In genomic region chr19:51136333-51136732, GRCh38 we compare ENCODE assay signal across 27 cellular contexts. TPM values are rescaled to one million over a fixed set of nuclear protein-coding genes. Genes with fewer than 3 reads are reported as not detected.
DNase-seq lines count a peak whose midpoint lies in the region; ATAC-seq and TF ChIP-seq lines count a peak whose summit lies in the region.
"Had no signal": no experiment of that assay in that cellular context is flagged by ENCODE, and none has a peak within 500 bp of the region (broad histone marks: within the 10 kb centered on the region; RNA-seq: fewer than 3 reads in every experiment).

No MANE protein-coding gene starts in this region.

- no peak overlapping the region for H4K5ac ChIP-seq in mesendoderm (ENCODE audit: low read length)

- no peak overlapping the region for H3K4me2 ChIP-seq in mesendoderm (ENCODE audit: low read length)
- H3K4me2 ChIP-seq: GM23338 had no signal

- H3K4me3 Mint-ChIP-seq in activated CD8-positive, alpha-beta memory T cell treated with anti-CD3 and anti-CD28 coated beads, Interleukin-2, amount 10 ng/mL, durations not matched to agents 7 days and 5 days: no peak overlapping the region
- H3K4me3 Mint-ChIP-seq in activated naive CD8-positive, alpha-beta T cell treated with anti-CD3 and anti-CD28 coated beads, Interleukin-2, amount 50 U/mL, for 24 hours: no peak overlapping the region
- H3K4me3 Mint-ChIP-seq: activated CD4-positive, alpha-beta T cell treated with anti-CD3 and anti-CD28 coated beads, Interleukin-2, amount 10 ng/mL, durations not matched to agents 7 days and 5 days; GM23338; HFFc6 had no signal

- no peak overlapping the region for H2BK120ac ChIP-seq in mesendoderm (ENCODE audit: low read depth, low read length)

- H3K4me1 ChIP-seq in right lobe of liver (no peaks in the 10 kb centered on the region), skeletal muscle tissue (ENCODE audit: control insufficient read depth in 3 of 3, insufficient read depth in 3 of 3, low read length in 3 of 3) (peaks cover 3 to 9% (median 3%) of the 10 kb centered on the region in 3 donors), mesendoderm (ENCODE audit: control insufficient read depth, low read depth, low read length) (no peaks in the 10 kb centered on the region)
- H3K4me1 ChIP-seq: thyroid gland had no signal

- H3K36me3 ChIP-seq in right lobe of liver: no peaks in the 10 kb centered on the region
- H3K36me3 ChIP-seq in skeletal muscle tissue (ENCODE audit: control insufficient read depth in 3 of 3, insufficient read depth in 3 of 3, low read length in 3 of 3): no peaks in the 10 kb centered on the region
- H3K36me3 ChIP-seq in mesendoderm (ENCODE audit: control insufficient read depth, insufficient read depth, low read length): no peaks in the 10 kb centered on the region
- H3K36me3 ChIP-seq: thyroid gland had no signal

- H4K8ac ChIP-seq in mesendoderm (ENCODE audit: low read depth, low read length): no peak overlapping the region

- TF ChIP-seq CTCF in right lobe of liver (IDR thresholded peaks at IDR 0.05): no peak

- peaks cover 2% of the 10 kb centered on the region for H3K9me3 Mint-ChIP-seq in activated CD8-positive, alpha-beta memory T cell treated with anti-CD3 and anti-CD28 coated beads, Interleukin-2, amount 10 ng/mL, durations not matched to agents 7 days and 5 days (ENCODE audit: low read depth)
- H3K9me3 Mint-ChIP-seq in activated naive CD8-positive, alpha-beta T cell treated with anti-CD3 and anti-CD28 coated beads, Interleukin-2, amount 50 U/mL, for 24 hours: peaks cover 12% of the 10 kb centered on the region
- H3K9me3 Mint-ChIP-seq: GM23338 had no signal

- WGBS in right lobe of liver (ENCODE audit: insufficient coverage, low coverage, low lambda C conversion rate, missing lambda C conversion rate): 31% methylated on average over 4 of the region's 6 CpGs
- WGBS in mesendoderm (ENCODE audit: extremely low coverage, insufficient coverage, low lambda C conversion rate): no CpG with 5 or more reads among the region's 6 CpGs

- no peaks in the 10 kb centered on the region for H3K9me3 ChIP-seq in right lobe of liver
- peaks cover 0 to 2% (median 0%) of the 10 kb centered on the region in 3 donors for H3K9me3 ChIP-seq in skeletal muscle tissue (ENCODE audit: control insufficient read depth in 3 of 3, low read length in 3 of 3)
- H3K9me3 ChIP-seq: thyroid gland had no signal

- TF ChIP-seq POLR2A in right lobe of liver (IDR thresholded peaks at IDR 0.05): no peak

- no peaks in the 10 kb centered on the region for H3K79me2 ChIP-seq in mesendoderm (ENCODE audit: control insufficient read depth, insufficient read depth, low read length)

- H3K9ac ChIP-seq in skeletal muscle tissue (ENCODE audit: low read depth in 1 of 3, low read length in 3 of 3) (no peak overlapping the region), mesendoderm (ENCODE audit: low read length) (no peak overlapping the region)

- H3K27me3 ChIP-seq in right lobe of liver (no peaks in the 10 kb centered on the region), skeletal muscle tissue (ENCODE audit: control insufficient read depth in 3 of 3, insufficient read depth in 3 of 3, low read length in 3 of 3) (peaks cover 0 to 18% (median 9%) of the 10 kb centered on the region in 3 donors), mesendoderm (ENCODE audit: insufficient read depth, low read length, poor library complexity) (no peaks in the 10 kb centered on the region)

- CTCF ChIA-PET in activated CD8-positive, alpha-beta memory T cell treated with anti-CD3 and anti-CD28 coated beads, Interleukin-2, amount 10 ng/mL, durations not matched to agents 7 days and 5 days (lab: Charles Lee): interaction anchor here (4.9 kb wide), 1 partner anchor 22 kb away, joined by 22 read pairs; no protein-coding TSS in a partner anchor

- no peak overlapping the region for H3K4me3 ChIP-seq in right lobe of liver
- no peak overlapping the region for H3K4me3 ChIP-seq in skeletal muscle tissue (ENCODE audit: low read length in 3 of 3)
- no peak overlapping the region for H3K4me3 ChIP-seq in mesendoderm (ENCODE audit: low read length)
- H3K4me3 ChIP-seq: GM23338, thyroid gland had no signal

- no peak overlapping the region for H3K4ac ChIP-seq in mesendoderm (ENCODE audit: low read depth, low read length)

- H2BK5ac ChIP-seq in mesendoderm (ENCODE audit: low read length): no peak overlapping the region

- peaks cover 61% of the 10 kb centered on the region for H3K27me3 Mint-ChIP-seq in activated CD8-positive, alpha-beta memory T cell treated with anti-CD3 and anti-CD28 coated beads, Interleukin-2, amount 10 ng/mL, durations not matched to agents 7 days and 5 days
- H3K27me3 Mint-ChIP-seq in activated naive CD8-positive, alpha-beta T cell treated with anti-CD3 and anti-CD28 coated beads, Interleukin-2, amount 50 U/mL, for 24 hours: no peaks in the 10 kb centered on the region

- no peak overlapping the region for H3K23ac ChIP-seq in mesendoderm (ENCODE audit: low read length)

- no peak for ATAC-seq in activated CD8-positive, alpha-beta memory T cell treated with anti-CD3 and anti-CD28 coated beads, Interleukin-2, amount 10 ng/mL, durations not matched to agents 7 days and 5 days
- no peak for ATAC-seq in activated naive CD8-positive, alpha-beta T cell treated with anti-CD3 and anti-CD28 coated beads, Interleukin-2, amount 50 U/mL, for 24 hours
- ATAC-seq in right lobe of liver (no peak), GM18867 (IDR thresholded peaks at IDR 0.05; ENCODE audit: unreplicated experiment) (no peak)
- ATAC-seq: GM23338, PC-3 had no signal

- H3K4me1 Mint-ChIP-seq in activated CD8-positive, alpha-beta memory T cell treated with anti-CD3 and anti-CD28 coated beads, Interleukin-2, amount 10 ng/mL, durations not matched to agents 7 days and 5 days: peaks cover 14% of the 10 kb centered on the region
- H3K4me1 Mint-ChIP-seq in activated naive CD8-positive, alpha-beta T cell treated with anti-CD3 and anti-CD28 coated beads, Interleukin-2, amount 50 U/mL, for 24 hours: peaks cover 49% of the 10 kb centered on the region

- H2BK15ac ChIP-seq in mesendoderm (replicated peaks; ENCODE audit: low read depth): no peak overlapping the region

- intact Hi-C loops in right lobe of liver (cut with DNase I): no loop called here

- H3K79me1 ChIP-seq in mesendoderm (ENCODE audit: low read length): no peaks in the 10 kb centered on the region

- H3K27ac ChIP-seq in right lobe of liver: peak overlapping the region in 2 of 3 donors; percentile 43 to 54
- peak overlapping the region; percentile 64 for H3K27ac ChIP-seq in skeletal muscle tissue (ENCODE audit: low read depth, low read length)
- H3K27ac ChIP-seq in mesendoderm (ENCODE audit: low read depth, low read length): no peak overlapping the region
- H3K27ac ChIP-seq: epithelial cell of prostate, thyroid gland, VCaP had no signal

- DNase-seq in activated CD8-positive, alpha-beta memory T cell treated with anti-CD3 and anti-CD28 coated beads, Interleukin-2, amount 50 U/mL, for 48 hours: peak; percentile 18
- DNase-seq in activated CD8-positive, alpha-beta memory T cell treated with anti-CD3 and anti-CD28 coated beads, Interleukin-2, amount 10 ng/mL, durations not matched to agents 7 days and 5 days: no peak
- DNase-seq in activated naive CD8-positive, alpha-beta T cell treated with anti-CD3 and anti-CD28 coated beads, Interleukin-2, amount 50 U/mL, for 24 hours: no peak
- peak in 1 of 3 donors; percentile 41 for DNase-seq in right lobe of liver
- DNase-seq in T1000 (lab: John Stamatoyannopoulos, UW): no peak
- no peak for DNase-seq in mesendoderm
- DNase-seq: activated CD4-positive, alpha-beta T cell treated with anti-CD3 and anti-CD28 coated beads, Interleukin-2, amount 10 ng/mL, durations not matched to agents 7 days and 5 days; cerebellar nuclear complex; DMS153; glutamatergic neuron; HFFc6; islet precursor cell; NCI-H1048; NCI-H1694; PC-3; SHP77; stimulated activated naive CD8-positive, alpha-beta T cell treated with anti-CD3 and anti-CD28 coated beads, Interleukin-15, Interleukin-2, amounts not matched to agents 100 U/mL and 50 U/mL, for 24 hours; thyroid gland had no signal

- H3K36me3 Mint-ChIP-seq in activated CD8-positive, alpha-beta memory T cell treated with anti-CD3 and anti-CD28 coated beads, Interleukin-2, amount 10 ng/mL, durations not matched to agents 7 days and 5 days: peaks cover 1% of the 10 kb centered on the region
- H3K36me3 Mint-ChIP-seq in activated naive CD8-positive, alpha-beta T cell treated with anti-CD3 and anti-CD28 coated beads, Interleukin-2, amount 50 U/mL, for 24 hours (ENCODE audit: low read depth): no peaks in the 10 kb centered on the region

- no peak overlapping the region for H2AK5ac ChIP-seq in mesendoderm (ENCODE audit: low read length)

- H3K27ac Mint-ChIP-seq in activated CD8-positive, alpha-beta memory T cell treated with anti-CD3 and anti-CD28 coated beads, Interleukin-2, amount 10 ng/mL, durations not matched to agents 7 days and 5 days: no peak overlapping the region
- H3K27ac Mint-ChIP-seq in activated naive CD8-positive, alpha-beta T cell treated with anti-CD3 and anti-CD28 coated beads, Interleukin-2, amount 50 U/mL, for 24 hours: peak overlapping the region; percentile 85
- H3K27ac Mint-ChIP-seq: activated CD4-positive, alpha-beta T cell treated with anti-CD3 and anti-CD28 coated beads, Interleukin-2, amount 10 ng/mL, durations not matched to agents 7 days and 5 days; HFFc6; progenitor cell of endocrine pancreas had no signal

- no peak overlapping the region for H3K56ac ChIP-seq in mesendoderm (ENCODE audit: low read length)

- H3K18ac ChIP-seq in mesendoderm (ENCODE audit: low read length): no peak overlapping the region

RNA-seq across cellular contexts. Expression of gene SIGLEC7, which starts 5.8 kb away (rescaled TPM):
- not detected for total RNA-seq in activated CD8-positive, alpha-beta memory T cell treated with anti-CD3 and anti-CD28 coated beads, Interleukin-2, amount 10 ng/mL, durations not matched to agents 7 days and 5 days
- total RNA-seq in right lobe of liver (1 to 10 TPM; 2.4 to 7.3 (median 3.9) TPM), skeletal muscle tissue (0.52 TPM)
- polyA plus RNA-seq in mesendoderm (2013, experiment 1 of 2): not detected
- polyA plus RNA-seq in mesendoderm (2013, experiment 2 of 2): not detected
- total RNA-seq: activated CD4-positive, alpha-beta T cell treated with anti-CD3 and anti-CD28 coated beads, Interleukin-2, amount 10 ng/mL, durations not matched to agents 7 days and 5 days; GM23338; HFFc6; LHCN-M2; lower leg skin; NCI-H460; PC-3; progenitor cell of endocrine pancreas had no signal
- polyA plus RNA-seq: GM23338 had no signal

RNA-seq across cellular contexts. Expression of gene SIGLEC9, which starts 11.6 kb away (rescaled TPM):
- under 1 TPM in 1 of 2 experiments, not detected in 1; 0.26 TPM for total RNA-seq in activated CD8-positive, alpha-beta memory T cell treated with anti-CD3 and anti-CD28 coated beads, Interleukin-2, amount 10 ng/mL, durations not matched to agents 7 days and 5 days
- 1 to 10 TPM; 3.8 to 7.9 (median 4.1) TPM for total RNA-seq in right lobe of liver
- under 0.01 TPM for total RNA-seq in skeletal muscle tissue
- polyA plus RNA-seq in mesendoderm (2013, experiment 1 of 2): not detected
- polyA plus RNA-seq in mesendoderm (2013, experiment 2 of 2): not detected
- total RNA-seq: GM23338, HFFc6, LHCN-M2, NCI-H460, PC-3, progenitor cell of endocrine pancreas had no signal
- polyA plus RNA-seq: GM23338 had no signal

RNA-seq across cellular contexts. Expression of gene CTU1, which starts 28.1 kb away (rescaled TPM):
- total RNA-seq in activated CD8-positive, alpha-beta memory T cell treated with anti-CD3 and anti-CD28 coated beads, Interleukin-2, amount 10 ng/mL, durations not matched to agents 7 days and 5 days: 10 to 100 TPM in 1 of 2 experiments, 1 to 10 TPM in 1; 9.5 to 10.9 TPM
- total RNA-seq in right lobe of liver (1 to 10 TPM; 3.3 to 6.4 (median 3.9) TPM), skeletal muscle tissue (4.2 TPM)
- 3.1 TPM for polyA plus RNA-seq in mesendoderm (2013, experiment 1 of 2)
- polyA plus RNA-seq in mesendoderm (2013, experiment 2 of 2): 3.3 TPM

RNA-seq across cellular contexts. Expression of gene KLK14, which starts 53.6 kb away (rescaled TPM):
- under 1 TPM; 0.61 to 0.89 TPM for total RNA-seq in activated CD8-positive, alpha-beta memory T cell treated with anti-CD3 and anti-CD28 coated beads, Interleukin-2, amount 10 ng/mL, durations not matched to agents 7 days and 5 days
- total RNA-seq in right lobe of liver: under 1 TPM in 2 of 6 experiments, not detected in 4; 0.17 to 0.18 TPM
- total RNA-seq in skeletal muscle tissue: not detected
- polyA plus RNA-seq in mesendoderm (2013, experiment 1 of 2): 0.21 TPM
- 0.15 TPM for polyA plus RNA-seq in mesendoderm (2013, experiment 2 of 2)
- total RNA-seq: GM23338, LHCN-M2, NCI-H460, PC-3, thyroid gland had no signal
